30 cellular contexts compared by ENCODE assay signal in genomic region chr20:10745790-10746189, GRCh38.
"Had no signal": no experiment of that assay in that cellular context is flagged by ENCODE, and none has a peak within 500 bp of the region (broad histone marks: within the 10 kb centered on the region; RNA-seq: fewer than 3 reads in every experiment).

No MANE protein-coding gene starts in this region.

- ATAC-seq: activated CD4-positive, alpha-beta T cell treated with anti-CD3 and anti-CD28 coated beads for 36 hours; activated T-cell treated with anti-CD3 and anti-CD28 coated beads, Interleukin-2, amount 50 U/mL, for 72 hours; effector memory CD8-positive, alpha-beta T cell; T-helper 17 cell had no signal

- H3K4me3 ChIP-seq: esophagus muscularis mucosa had no signal

- FAIRE-seq: astrocyte, bronchial epithelial cell, frontal cortex had no signal

- DNase-seq: activated CD4-positive, alpha-beta memory T cell treated with anti-CD3 and anti-CD28 coated beads, Interleukin-2, amount 10 ng/mL, durations not matched to agents 7 days and 5 days; activated CD4-positive, alpha-beta T cell treated with anti-CD3 and anti-CD28 coated beads for 36 hours; activated CD4-positive, alpha-beta T cell treated with anti-CD3 and anti-CD28 coated beads, Interleukin-2, amount 10 ng/mL, durations not matched to agents 24 days and 14 days; activated CD4-positive, alpha-beta T cell treated with anti-CD3 and anti-CD28 coated beads, Interleukin-2, amount 50 U/mL, for 4 hours; activated CD4-positive, CD25-positive, alpha-beta regulatory T cell; activated CD4-positive, CD25-positive, alpha-beta regulatory T cell treated with anti-CD3 and anti-CD28 coated beads, Interleukin-2, amount 50 U/mL, for 72 hours; activated CD8-positive, alpha-beta memory T cell treated with anti-CD3 and anti-CD28 coated beads, Interleukin-2, amount 50 U/mL, for 48 hours; activated effector memory CD4-positive, alpha-beta T cell treated with Interleukin-2 at 50 U/mL for 16 hours; activated gamma-delta T cell treated with Interleukin-2 at 50 U/mL for 16 hours; activated naive CD4-positive, alpha-beta T cell treated with anti-CD3 and anti-CD28 coated beads, Interleukin-2, amount 50 U/mL, for 16 hours; activated naive CD4-positive, alpha-beta T cell treated with Interleukin-2 at 50 U/mL for 16 hours; activated T-cell treated with anti-CD3 and anti-CD28 coated beads for 4 hours; activated T-cell treated with anti-CD3 and anti-CD28 coated beads, Interleukin-2, amount 50 U/mL, for 24 hours; activated T-cell treated with anti-CD3 and anti-CD28 coated beads, Interleukin-2, amount 50 U/mL, for 72 hours; amniotic stem cell; anterior cingulate cortex; brain microvascular endothelial cell; cortex of kidney; dermis blood vessel endothelial cell; effector CD4-positive, alpha-beta T cell; effector memory CD8-positive, alpha-beta T cell; erythroblast; head of caudate nucleus; T-helper 1 cell; T-helper 17 cell; T1000 had no signal

- H3K27ac ChIP-seq: brain microvascular endothelial cell, esophagus muscularis mucosa had no signal

- H3K36me3 ChIP-seq: brain microvascular endothelial cell, esophagus muscularis mucosa had no signal

- H3K4me1 ChIP-seq: esophagus muscularis mucosa had no signal

- H3K9me3 ChIP-seq: esophagus muscularis mucosa had no signal

- H3K27me3 ChIP-seq: brain microvascular endothelial cell, esophagus muscularis mucosa had no signal
